ENCODE assay signal across 2 cellular contexts in genomic region chr18:31555971-31556747, GRCh38.
TF ChIP-seq lines count a peak whose summit lies in the region.

No MANE protein-coding gene starts in this region.

TF ChIP-seq in GM23338, 12 proteins besides CTCF, POLR2A, EP300 and RAD21 (continued from another document):
- TF ChIP-seq EZH2phosphoT487 (IDR thresholded peaks at IDR 0.05; ENCODE audit: unreplicated experiment), result no peak
- TF ChIP-seq EZH2 (IDR thresholded peaks at IDR 0.05; ENCODE audit: low read depth, unreplicated experiment), result no peak

TF ChIP-seq in endothelial cell of umbilical vein, 7 proteins besides CTCF, POLR2A, EP300 and RAD21 (continued from another document):
- TF ChIP-seq MAX (IDR thresholded peaks at IDR 0.05; ENCODE audit: insufficient read depth, insufficient read length) (no peak), POLR2AphosphoS5 (IDR thresholded peaks at IDR 0.05; ENCODE audit: insufficient read depth, low read depth, low read length) (no peak), GATA2 (IDR thresholded peaks at IDR 0.05; ENCODE audit: insufficient read depth, insufficient read length, low read depth, low read length) (no peak), JUN (IDR thresholded peaks at IDR 0.05; ENCODE audit: borderline replicate concordance, insufficient read depth, insufficient read length, low read depth) (no peak), FOS (IDR thresholded peaks at IDR 0.05; ENCODE audit: borderline replicate concordance, insufficient read depth, low read length) (no peak), MYC (IDR thresholded peaks at IDR 0.05; ENCODE audit: low read depth, low read length) (no peak)
